Comparison of ENCODE assay signal across 8 cellular contexts in genomic region chr16:84505249-84506156, GRCh38. TPM values are rescaled to one million over a fixed set of nuclear protein-coding genes. Genes with fewer than 3 reads are reported as not detected.
A peak's percentile ranks its signal among the peaks of the same experiment; 100 is the strongest.
DNase-seq lines count a peak whose midpoint lies in the region; ATAC-seq, FAIRE-seq and TF ChIP-seq lines count a peak whose summit lies in the region.

No MANE protein-coding gene starts in this region.

- H3K27ac Mint-ChIP-seq in GM23338, result peak overlapping the region; percentile 95
- H3K27ac Mint-ChIP-seq in glutamatergic neuron (ENCODE audit: unreplicated experiment), result peak overlapping the region; percentile 81

- H3K36me3 Mint-ChIP-seq in GM23338 (ENCODE audit: low read depth), result no peaks in the 10 kb centered on the region
- H3K36me3 Mint-ChIP-seq in glutamatergic neuron (ENCODE audit: unreplicated experiment), result no peaks in the 10 kb centered on the region

- no peaks in the 10 kb centered on the region for H3K9me2 ChIP-seq in GM23338 (ENCODE audit: insufficient read depth)

- H3K27ac ChIP-seq in GM23338 (ENCODE audit: low read depth), result no peak overlapping the region
- peak overlapping the region; percentile 77 for H3K27ac ChIP-seq in VCaP
- peak overlapping the region; percentile 42 to 95 (median 88) for H3K27ac ChIP-seq in skin epidermis

- H3K79me2 ChIP-seq in GM23338 (replicated peaks; ENCODE audit: insufficient read depth), result peaks cover 4% of the 10 kb centered on the region; the same call in 1 of the 2 replicates

- peak overlapping the region; percentile 87 for H3K4me2 ChIP-seq in GM23338

- peaks cover 29% of the 10 kb centered on the region for H3K4me1 Mint-ChIP-seq in GM23338
- peaks cover 15% of the 10 kb centered on the region for H3K4me1 Mint-ChIP-seq in glutamatergic neuron (ENCODE audit: low read depth, unreplicated experiment)

- DNase-seq in GM23338 (ENCODE audit: low spot score) (no peak), glutamatergic neuron (no peak), urothelium cell line (ENCODE audit: low spot score) (no peak)
- DNase-seq in stimulated activated naive CD4-positive, alpha-beta T cell (lab: John Stamatoyannopoulos, UW), result no peak

- H3K36me3 ChIP-seq in GM23338 (ENCODE audit: insufficient read depth), result no peaks in the 10 kb centered on the region

- H3F3A ChIP-seq in GM23338 (replicated peaks; ENCODE audit: low read depth), result 0 out of 2 replicates have a peak, but pooled peaks cover 4% of the 10 kb centered on the region

- H2AFZ ChIP-seq in GM23338, result 0 out of 2 replicates have a peak overlapping the region, but pooled peaks have one; percentile 69

- H3K27me3 Mint-ChIP-seq in GM23338 (ENCODE audit: insufficient read depth, low read depth, poor library complexity), result peaks cover 9% of the 10 kb centered on the region
- H3K27me3 Mint-ChIP-seq in glutamatergic neuron (ENCODE audit: unreplicated experiment), result peaks cover 6% of the 10 kb centered on the region

- no peaks in the 10 kb centered on the region for H3K9me3 Mint-ChIP-seq in GM23338
- H3K9me3 Mint-ChIP-seq in glutamatergic neuron (ENCODE audit: unreplicated experiment), result peaks cover 2% of the 10 kb centered on the region

- peaks cover 4% of the 10 kb centered on the region for H3K4me1 ChIP-seq in GM23338 (ENCODE audit: insufficient read depth)

- H3K4me3 Mint-ChIP-seq in GM23338 (peak overlapping the region; percentile 84), glutamatergic neuron (ENCODE audit: unreplicated experiment) (peak overlapping the region; percentile 79)

- H3K27me3 ChIP-seq in GM23338 (ENCODE audit: insufficient read depth), result no peaks in the 10 kb centered on the region

- H3K4me3 ChIP-seq in GM23338 (peak overlapping the region; percentile 97), skin epidermis (peak overlapping the region; percentile 40 to 92 (median 73))

- no peak for FAIRE-seq in urothelium cell line (lab: Jason Lieb, UNC)

- no peaks in the 10 kb centered on the region for H4K20me1 ChIP-seq in GM23338 (replicated peaks; ENCODE audit: insufficient read depth)

- no peak for ATAC-seq in GM23338
- ATAC-seq in HG03460 (IDR thresholded peaks at IDR 0.05; ENCODE audit: unreplicated experiment), result no peak
- no peak for ATAC-seq in HG02970 (IDR thresholded peaks at IDR 0.05; ENCODE audit: low FRiP score, unreplicated experiment)

- TF ChIP-seq CTCF in GM23338 (conservative IDR thresholded peaks at IDR 0.05; ENCODE audit: low read depth in 2 of 2), result no peak
- no peak for TF ChIP-seq CTCF in VCaP (conservative IDR thresholded peaks at IDR 0.05)
- no peak for TF ChIP-seq CTCF in glutamatergic neuron (IDR thresholded peaks at IDR 0.05; ENCODE audit: partially characterized antibody, unreplicated experiment)

TF ChIP-seq in GM23338, 12 proteins besides CTCF, POLR2A, EP300 and RAD21:
- TF ChIP-seq EZH2 (IDR thresholded peaks at IDR 0.05; ENCODE audit: low read depth, unreplicated experiment) (no peak), ZNF462 (CRISPR knock-in tag; IDR thresholded peaks at IDR 0.05) (no peak), POLR2AphosphoS5 (IDR thresholded peaks at IDR 0.05; ENCODE audit: low read depth) (no peak), EZH2phosphoT487 (IDR thresholded peaks at IDR 0.05; ENCODE audit: unreplicated experiment) (no peak), ZNF114 (CRISPR knock-in tag; IDR thresholded peaks at IDR 0.05) (no peak), REST (IDR thresholded peaks at IDR 0.05; ENCODE audit: unreplicated experiment) (no peak), STAT1 (IDR thresholded peaks at IDR 0.05; ENCODE audit: unreplicated experiment) (no peak), JUNB (IDR thresholded peaks at IDR 0.05; ENCODE audit: unreplicated experiment) (no peak)

RNA-seq across cellular contexts. Expression of gene MEAK7, which starts 1.0 kb away (rescaled TPM):
- total RNA-seq in GM23338 (2014; rRNA removed; shearing (Covaris generic)), result 16.9 and 17.2 TPM in 2 replicates
- polyA plus RNA-seq in GM23338 (2016; fragmentation: Nextera tagmentation; extraction: Ambion mirVana), result 7.5 and 7.9 TPM in 2 replicates
- 44.8 TPM for total RNA-seq in glutamatergic neuron (ENCODE audit: unreplicated experiment)
